Comparison of ENCODE assay signal across 21 cellular contexts in the genomic region with DNA sequence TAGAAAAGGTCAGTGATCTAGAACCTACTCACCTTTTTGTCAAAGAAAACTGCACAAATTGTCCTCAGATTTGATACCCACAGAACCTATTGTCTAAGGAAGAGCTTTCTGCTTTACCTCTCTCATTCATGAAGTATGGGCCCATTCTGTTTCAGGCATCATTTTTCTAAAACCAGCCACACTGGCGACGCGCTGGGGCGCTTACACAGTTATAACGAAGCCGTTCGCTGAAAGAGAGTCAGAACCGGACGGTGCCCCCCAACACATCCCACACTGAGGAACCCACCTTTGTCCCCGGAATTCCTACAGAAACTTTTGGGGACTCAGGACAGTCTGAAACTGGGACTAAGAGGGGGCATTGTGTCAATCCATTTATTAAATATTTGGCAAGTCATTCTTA.
DNase-seq lines count a peak whose midpoint lies in the region; ATAC-seq, FAIRE-seq and TF ChIP-seq lines count a peak whose summit lies in the region.
"Had no signal": no experiment of that assay in that cellular context is flagged by ENCODE, and none has a peak within 500 bp of the region (broad histone marks: within the 10 kb centered on the region; RNA-seq: fewer than 3 reads in every experiment).

No MANE protein-coding gene starts in this region.

- no peak for ATAC-seq in GM21526 (IDR thresholded peaks at IDR 0.05; ENCODE audit: low FRiP score, unreplicated experiment)
- ATAC-seq: HCT116 had no signal

- H3K9me3 ChIP-seq in esophagus (ENCODE audit: control insufficient read depth in 2 of 2, insufficient read depth in 1 of 2, low read depth in 1 of 2, low read length in 1 of 2) (no peaks in the 10 kb centered on the region), mucosa of rectum (ENCODE audit: control insufficient read depth in 2 of 2, low read length in 2 of 2) (peaks cover 0 to 3% of the 10 kb centered on the region in 2 donors), vagina (no peaks in the 10 kb centered on the region)

- no peak overlapping the region for H3K4me3 Mint-ChIP-seq in chondrocyte (ENCODE audit: unreplicated experiment)
- H3K4me3 Mint-ChIP-seq: CD14-positive monocyte had no signal

- H3K27me3 Mint-ChIP-seq in chondrocyte (ENCODE audit: low read depth) = no peaks in the 10 kb centered on the region

- WGBS in esophagus, 2 donors = 97% methylated on average over 10 of the region's 10 CpGs

- H3K36me3 ChIP-seq in esophagus (ENCODE audit: control insufficient read depth in 2 of 2, insufficient read depth in 2 of 2, low read length in 1 of 2) = no peaks in the 10 kb centered on the region
- H3K36me3 ChIP-seq in mucosa of rectum (ENCODE audit: control insufficient read depth in 2 of 2, insufficient read depth in 2 of 2, low read length in 2 of 2) = no peaks in the 10 kb centered on the region
- no peaks in the 10 kb centered on the region for H3K36me3 ChIP-seq in vagina
- H3K36me3 ChIP-seq: SJCRH30 had no signal

- H3K27ac ChIP-seq in esophagus (ENCODE audit: low read depth in 2 of 2, low read length in 1 of 2) = peak overlapping the region; percentile 19 to 94
- peak overlapping the region; percentile 88 to 95 for H3K27ac ChIP-seq in mucosa of rectum (ENCODE audit: low read depth in 2 of 2, low read length in 2 of 2)
- H3K27ac ChIP-seq in vagina = peak overlapping the region; percentile 25
- H3K27ac ChIP-seq: PC-9, SJCRH30 had no signal

- H3K27me3 ChIP-seq in esophagus (ENCODE audit: control insufficient read depth in 1 of 2, insufficient read depth in 2 of 2, low read length in 2 of 2) (no peaks in the 10 kb centered on the region), mucosa of rectum (ENCODE audit: control insufficient read depth in 2 of 2, insufficient read depth in 2 of 2, low read length in 2 of 2) (no peaks in the 10 kb centered on the region), vagina (no peaks in the 10 kb centered on the region)

- H3K36me3 Mint-ChIP-seq in chondrocyte (ENCODE audit: low read depth) = peaks cover 5% of the 10 kb centered on the region

- H3K9ac ChIP-seq in mucosa of rectum (ENCODE audit: low read depth in 1 of 2, low read length in 2 of 2) = no peak overlapping the region

- peaks cover 8% of the 10 kb centered on the region for H3K9me3 Mint-ChIP-seq in chondrocyte (ENCODE audit: low read depth)

- DNase-seq in chondrocyte (ENCODE audit: low spot score) = peak; percentile 30
- DNase-seq in vagina (ENCODE audit: extremely low spot score in 2 of 2) = no peak
- DNase-seq in SW 1271 (lab: John Stamatoyannopoulos, UW) = no peak
- DNase-seq in HTR-8/SVneo (ENCODE audit: insufficient read length, low spot score) = no peak
- DNase-seq: ACHN, COR-L47, GF-D8, GOT3, NCI-H1092 treated with DMSO at 0.1 percent for 48 hours, NCI-H146, NCI-H2029 treated with DMSO at 0.1 percent for 48 hours, NCI-H2171, NCI-H526 treated with DMSO at 0.1 percent for 48 hours, PC-9, SJCRH30 had no signal

- no peaks in the 10 kb centered on the region for H3K4me1 Mint-ChIP-seq in chondrocyte (ENCODE audit: low read depth)

- TF ChIP-seq POLR2A in vagina (IDR thresholded peaks at IDR 0.05) = no peak

- intact Hi-C loops in vagina (cut with DNase I) = no loop called here

- H3K4me1 ChIP-seq in esophagus (ENCODE audit: control insufficient read depth in 2 of 2, insufficient read depth in 2 of 2, low read length in 1 of 2) (peaks cover 6 to 15% of the 10 kb centered on the region in 2 donors), mucosa of rectum (ENCODE audit: control insufficient read depth in 2 of 2, insufficient read depth in 2 of 2, low read length in 2 of 2) (peaks cover 16 to 23% of the 10 kb centered on the region in 2 donors), vagina (peaks cover 13% of the 10 kb centered on the region)
- H3K4me1 ChIP-seq: SJCRH30 had no signal

- H3K4me3 ChIP-seq in esophagus (ENCODE audit: low read depth in 1 of 2, low read length in 2 of 2) (no peak overlapping the region), mucosa of rectum (ENCODE audit: low read length in 2 of 2) (no peak overlapping the region), vagina (no peak overlapping the region)
- H3K4me3 ChIP-seq: PC-9, SJCRH30 had no signal

- no peak for FAIRE-seq in HTR-8/SVneo (lab: Jason Lieb, UNC)
- FAIRE-seq: GM19239 had no signal

- TF ChIP-seq CTCF in chondrocyte (IDR thresholded peaks at IDR 0.05) (no peak), vagina (IDR thresholded peaks at IDR 0.05) (no peak)

- H3K27ac Mint-ChIP-seq in chondrocyte (ENCODE audit: unreplicated experiment) = no peak overlapping the region
- H3K27ac Mint-ChIP-seq: CD14-positive monocyte had no signal

Comparison
In these comparisons a context has a peak if more than half of its experiments do, and no peak if none do; other contexts are left out.
1. H3K27ac ChIP-seq: peak in every context shown above with its lines; median percentile 92 in mucosa of rectum; 56 in esophagus; 25 in vagina.